ENCODE assay signal across 8 cellular contexts in the genomic region with DNA sequence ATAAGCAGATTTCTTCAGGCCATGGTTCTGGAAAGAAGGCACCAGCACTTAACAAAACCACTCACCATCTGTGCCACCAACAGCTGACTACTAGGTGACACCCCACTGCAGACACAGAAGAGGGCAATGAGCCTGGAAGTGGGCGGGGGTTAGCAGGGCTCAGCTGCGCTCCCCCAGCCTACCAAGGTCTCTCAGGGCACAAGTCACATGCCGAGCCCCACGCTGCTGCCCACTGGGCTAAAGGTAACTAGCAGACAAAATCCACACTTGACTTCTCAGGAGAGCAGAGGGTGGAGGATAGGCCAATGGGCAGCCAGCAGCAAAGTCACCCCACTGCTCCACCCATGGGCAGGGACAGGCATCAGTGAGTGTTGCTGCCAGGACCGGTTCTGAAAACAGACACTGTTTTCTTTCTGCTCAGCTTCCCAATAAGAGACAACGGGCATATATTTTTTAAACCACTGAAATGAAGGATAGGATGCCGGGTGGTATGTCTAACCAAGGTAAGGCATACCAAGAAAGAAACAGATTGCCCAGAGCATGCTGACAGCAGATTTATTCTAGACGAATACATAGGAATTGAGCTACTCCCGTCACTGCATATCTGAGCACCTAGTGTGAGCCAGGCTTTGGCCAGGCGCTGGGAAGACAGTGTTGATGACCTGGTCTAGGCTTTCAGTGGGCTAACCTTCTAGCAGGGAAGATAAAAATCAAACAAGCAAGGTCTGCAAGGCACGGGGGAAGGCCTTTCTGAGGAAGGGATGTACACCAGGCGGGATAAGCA. TPM values are rescaled to one million over a fixed set of nuclear protein-coding genes. Genes with fewer than 3 reads are reported as not detected.
DNase-seq lines count a peak whose midpoint lies in the region; ATAC-seq and TF ChIP-seq lines count a peak whose summit lies in the region.

No MANE protein-coding gene starts in this region.

- no peaks in the 10 kb centered on the region for H4K20me1 ChIP-seq in HCT116 (ENCODE audit: insufficient read depth)

- peak overlapping the region; percentile 53 for H3K4me2 ChIP-seq in HCT116 (ENCODE audit: low read length)

- no TSS peak for BruUV-seq in HCT116 (replicated peaks; lab: Mats Ljungman, UMichigan)

- peak; percentile 36 for DNase-seq in GM06990 (ENCODE audit: extremely low read depth, insufficient read length)
- no peak for DNase-seq in HCT116 (ENCODE audit: low read depth, low spot score)
- peak; percentile 28 for DNase-seq in NCI-H82 treated with DMSO at 0.1 percent for 48 hours (lab: John Stamatoyannopoulos, UW; ENCODE audit: unreplicated experiment)
- DNase-seq in head of caudate nucleus = peak; percentile 22 to 85 (median 70)
- no peak for DNase-seq in stimulated activated CD4-positive, alpha-beta T cell treated with anti-CD3 and anti-CD28 coated beads, Interleukin-15, amount 100 ng/mL, for 24 hours
- DNase-seq in uterus = no peak
- no peak for DNase-seq in NCI-H2081 treated with DMSO at 0.1 percent for 48 hours (lab: John Stamatoyannopoulos, UW)

- peaks cover 32 to 34% of the 10 kb centered on the region in 2 experiments for H3K4me1 ChIP-seq in HCT116 (ENCODE audit: control insufficient read depth in 1 of 2, insufficient read depth in 2 of 2, low read length in 2 of 2)
- H3K4me1 ChIP-seq in uterus = peaks cover 0 to 3% of the 10 kb centered on the region in 2 donors

- CTCF ChIA-PET in HCT116 (lab: Charles Lee) = no interaction called here

- H3K9ac ChIP-seq in HCT116 (ENCODE audit: low read length) = no peak overlapping the region

- no peak for TF ChIP-seq POLR2A in HCT116 (IDR thresholded peaks at IDR 0.05; ENCODE audit: borderline replicate concordance, extremely low read depth, insufficient read depth, insufficient read length)
- TF ChIP-seq POLR2A in uterus (IDR thresholded peaks at IDR 0.05) = no peak

- no peak overlapping the region for H2AFZ ChIP-seq in HCT116 (ENCODE audit: low read depth, low read length, poor library complexity, severe bottlenecking)

- H3K36me3 ChIP-seq in GM06990 (ENCODE audit: control insufficient read depth, insufficient read depth, low read length) (peaks cover 5% of the 10 kb centered on the region; the same call in 1 of the 2 replicates), HCT116 (ENCODE audit: control insufficient read depth in 1 of 2, insufficient read depth in 2 of 2, low read length in 2 of 2) (no peaks in the 10 kb centered on the region), uterus (no peaks in the 10 kb centered on the region)

- H3K79me2 ChIP-seq in HCT116 (ENCODE audit: insufficient read depth, low read length) = no peaks in the 10 kb centered on the region

- ATAC-seq in HCT116 = peak; percentile 80

- H3K4me3 ChIP-seq in GM06990 (replicated peaks; ENCODE audit: low read depth, low read length) (no peak overlapping the region), HCT116 (replicated peaks in 1 of 2; ENCODE audit: low read depth in 1 of 2, low read length in 2 of 2) (no peak overlapping the region), skin epidermis (peak overlapping the region in 1 of 7 experiments; percentile 19), uterus (no peak overlapping the region)

- H3K27me3 ChIP-seq in GM06990 (replicated peaks; ENCODE audit: control insufficient read depth, insufficient read depth, low read length) = no peaks in the 10 kb centered on the region
- H3K27me3 ChIP-seq in HCT116 (ENCODE audit: insufficient read depth, low read length) = no peaks in the 10 kb centered on the region
- no peaks in the 10 kb centered on the region for H3K27me3 ChIP-seq in uterus

- no peak for TF ChIP-seq CTCF in GM06990 (IDR thresholded peaks at IDR 0.05; ENCODE audit: insufficient read depth, low read length, poor library complexity, severe bottlenecking)
- 0 out of 6 replicates have a peak, but pooled peaks of 1 of the 3 experiments have one; percentile 3 for TF ChIP-seq CTCF in HCT116 (IDR thresholded peaks at IDR 0.05 in 2 of 3, conservative IDR thresholded peaks at IDR 0.05 in 1 of 3; ENCODE audit: borderline replicate concordance in 1 of 3, insufficient read depth in 1 of 3, low read depth in 2 of 3, low read length in 2 of 3)
- TF ChIP-seq CTCF in uterus (IDR thresholded peaks at IDR 0.05) = no peak

- H3K27ac ChIP-seq in HCT116 (ENCODE audit: low read depth, low read length) (no peak overlapping the region), skin epidermis (peak overlapping the region in 16 of 21 experiments; percentile 1 to 79 (median 57)), uterus (no peak overlapping the region)

- H3K9me3 ChIP-seq in HCT116 (ENCODE audit: control insufficient read depth in 1 of 2, insufficient read depth in 1 of 2, low read depth in 1 of 2, low read length in 2 of 2) = no peaks in the 10 kb centered on the region
- no peaks in the 10 kb centered on the region for H3K9me3 ChIP-seq in uterus

- no peak for TF ChIP-seq RAD21 in HCT116 (IDR thresholded peaks at IDR 0.05; ENCODE audit: low read depth)

- RAD21 ChIA-PET in HCT116 (lab: Charles Lee; ENCODE audit: low non-redundant PET in 1 of 2, low total read pairs in 2 of 2, uncharacterized antibody in 2 of 2, unreplicated experiment in 2 of 2) = no interaction called here

- intact Hi-C loops in HCT116 (cut with micrococcal nuclease) (no loop called here), head of caudate nucleus (cut with DNase I) (no loop called here), uterus (cut with DNase I; ENCODE audit: low total_unique reads) (no loop called here)

- POLR2A ChIA-PET in HCT116 (lab: Charles Lee) = no interaction called here

- no peaks in the 10 kb centered on the region for H3K9me2 ChIP-seq in HCT116 (ENCODE audit: insufficient read depth)

TF ChIP-seq in HCT116, 20 proteins besides CTCF, POLR2A, EP300 and RAD21:
- peak; percentile 3; the same call in 1 of the 2 replicates for TF ChIP-seq SP1 (IDR thresholded peaks at IDR 0.05; ENCODE audit: low read depth)
- TF ChIP-seq JUND (IDR thresholded peaks at IDR 0.05) = no peak

RNA-seq across cellular contexts. Expression of a gene that starts 20.1 kb away (rescaled TPM):
- total RNA-seq in HCT116 (2021; ENCODE audit: unreplicated experiment) (12.5 TPM), uterus (10 to 100 TPM; 27.3 to 98.4 (median 70.1) TPM)
- polyA plus RNA-seq in HCT116 (2012) = 6.2 and 7.0 TPM in 2 replicates

Comparison
In these comparisons a context has a peak if more than half of its experiments do, and no peak if none do; other contexts are left out.
1. DNase-seq: peak in GM06990 (single experiment), NCI-H82 treated with DMSO at 0.1 percent for 48 hours (single experiment) and head of caudate nucleus (42 of 42); none in HCT116 (single experiment), stimulated activated CD4-positive, alpha-beta T cell treated with anti-CD3 and anti-CD28 coated beads, Interleukin-15, amount 100 ng/mL, for 24 hours (single experiment), uterus (0 of 2) and NCI-H2081 treated with DMSO at 0.1 percent for 48 hours (single experiment).
2. H3K27ac ChIP-seq: peak in skin epidermis (16 of 21); none in HCT116 (single experiment) and uterus (0 of 2).